1 cellular context compared by ENCODE assay signal in genomic region chr10:4946349-4946717, GRCh38.
TF ChIP-seq lines count a peak whose summit lies in the region.

No MANE protein-coding gene starts in this region.

TF ChIP-seq in GM23338, 12 proteins besides CTCF, POLR2A, EP300 and RAD21:
- TF ChIP-seq REST (IDR thresholded peaks at IDR 0.05; ENCODE audit: unreplicated experiment) (no peak), CREB1 (CRISPR knock-in tag; IDR thresholded peaks at IDR 0.05; ENCODE audit: low read depth) (no peak), POLR2AphosphoS5 (IDR thresholded peaks at IDR 0.05; ENCODE audit: low read depth) (no peak), JUNB (IDR thresholded peaks at IDR 0.05; ENCODE audit: unreplicated experiment) (no peak), ZNF114 (CRISPR knock-in tag; IDR thresholded peaks at IDR 0.05) (no peak), STAT1 (IDR thresholded peaks at IDR 0.05; ENCODE audit: unreplicated experiment) (no peak), ZNF331 (CRISPR knock-in tag; IDR thresholded peaks at IDR 0.05; ENCODE audit: low read depth) (no peak), EZH2 (IDR thresholded peaks at IDR 0.05; ENCODE audit: low read depth, unreplicated experiment) (no peak), ETS1 (IDR thresholded peaks at IDR 0.05) (no peak), EZH2phosphoT487 (IDR thresholded peaks at IDR 0.05; ENCODE audit: unreplicated experiment) (no peak), NANOG (IDR thresholded peaks at IDR 0.05; ENCODE audit: borderline replicate concordance) (no peak)
- TF ChIP-seq, protein P1, sequence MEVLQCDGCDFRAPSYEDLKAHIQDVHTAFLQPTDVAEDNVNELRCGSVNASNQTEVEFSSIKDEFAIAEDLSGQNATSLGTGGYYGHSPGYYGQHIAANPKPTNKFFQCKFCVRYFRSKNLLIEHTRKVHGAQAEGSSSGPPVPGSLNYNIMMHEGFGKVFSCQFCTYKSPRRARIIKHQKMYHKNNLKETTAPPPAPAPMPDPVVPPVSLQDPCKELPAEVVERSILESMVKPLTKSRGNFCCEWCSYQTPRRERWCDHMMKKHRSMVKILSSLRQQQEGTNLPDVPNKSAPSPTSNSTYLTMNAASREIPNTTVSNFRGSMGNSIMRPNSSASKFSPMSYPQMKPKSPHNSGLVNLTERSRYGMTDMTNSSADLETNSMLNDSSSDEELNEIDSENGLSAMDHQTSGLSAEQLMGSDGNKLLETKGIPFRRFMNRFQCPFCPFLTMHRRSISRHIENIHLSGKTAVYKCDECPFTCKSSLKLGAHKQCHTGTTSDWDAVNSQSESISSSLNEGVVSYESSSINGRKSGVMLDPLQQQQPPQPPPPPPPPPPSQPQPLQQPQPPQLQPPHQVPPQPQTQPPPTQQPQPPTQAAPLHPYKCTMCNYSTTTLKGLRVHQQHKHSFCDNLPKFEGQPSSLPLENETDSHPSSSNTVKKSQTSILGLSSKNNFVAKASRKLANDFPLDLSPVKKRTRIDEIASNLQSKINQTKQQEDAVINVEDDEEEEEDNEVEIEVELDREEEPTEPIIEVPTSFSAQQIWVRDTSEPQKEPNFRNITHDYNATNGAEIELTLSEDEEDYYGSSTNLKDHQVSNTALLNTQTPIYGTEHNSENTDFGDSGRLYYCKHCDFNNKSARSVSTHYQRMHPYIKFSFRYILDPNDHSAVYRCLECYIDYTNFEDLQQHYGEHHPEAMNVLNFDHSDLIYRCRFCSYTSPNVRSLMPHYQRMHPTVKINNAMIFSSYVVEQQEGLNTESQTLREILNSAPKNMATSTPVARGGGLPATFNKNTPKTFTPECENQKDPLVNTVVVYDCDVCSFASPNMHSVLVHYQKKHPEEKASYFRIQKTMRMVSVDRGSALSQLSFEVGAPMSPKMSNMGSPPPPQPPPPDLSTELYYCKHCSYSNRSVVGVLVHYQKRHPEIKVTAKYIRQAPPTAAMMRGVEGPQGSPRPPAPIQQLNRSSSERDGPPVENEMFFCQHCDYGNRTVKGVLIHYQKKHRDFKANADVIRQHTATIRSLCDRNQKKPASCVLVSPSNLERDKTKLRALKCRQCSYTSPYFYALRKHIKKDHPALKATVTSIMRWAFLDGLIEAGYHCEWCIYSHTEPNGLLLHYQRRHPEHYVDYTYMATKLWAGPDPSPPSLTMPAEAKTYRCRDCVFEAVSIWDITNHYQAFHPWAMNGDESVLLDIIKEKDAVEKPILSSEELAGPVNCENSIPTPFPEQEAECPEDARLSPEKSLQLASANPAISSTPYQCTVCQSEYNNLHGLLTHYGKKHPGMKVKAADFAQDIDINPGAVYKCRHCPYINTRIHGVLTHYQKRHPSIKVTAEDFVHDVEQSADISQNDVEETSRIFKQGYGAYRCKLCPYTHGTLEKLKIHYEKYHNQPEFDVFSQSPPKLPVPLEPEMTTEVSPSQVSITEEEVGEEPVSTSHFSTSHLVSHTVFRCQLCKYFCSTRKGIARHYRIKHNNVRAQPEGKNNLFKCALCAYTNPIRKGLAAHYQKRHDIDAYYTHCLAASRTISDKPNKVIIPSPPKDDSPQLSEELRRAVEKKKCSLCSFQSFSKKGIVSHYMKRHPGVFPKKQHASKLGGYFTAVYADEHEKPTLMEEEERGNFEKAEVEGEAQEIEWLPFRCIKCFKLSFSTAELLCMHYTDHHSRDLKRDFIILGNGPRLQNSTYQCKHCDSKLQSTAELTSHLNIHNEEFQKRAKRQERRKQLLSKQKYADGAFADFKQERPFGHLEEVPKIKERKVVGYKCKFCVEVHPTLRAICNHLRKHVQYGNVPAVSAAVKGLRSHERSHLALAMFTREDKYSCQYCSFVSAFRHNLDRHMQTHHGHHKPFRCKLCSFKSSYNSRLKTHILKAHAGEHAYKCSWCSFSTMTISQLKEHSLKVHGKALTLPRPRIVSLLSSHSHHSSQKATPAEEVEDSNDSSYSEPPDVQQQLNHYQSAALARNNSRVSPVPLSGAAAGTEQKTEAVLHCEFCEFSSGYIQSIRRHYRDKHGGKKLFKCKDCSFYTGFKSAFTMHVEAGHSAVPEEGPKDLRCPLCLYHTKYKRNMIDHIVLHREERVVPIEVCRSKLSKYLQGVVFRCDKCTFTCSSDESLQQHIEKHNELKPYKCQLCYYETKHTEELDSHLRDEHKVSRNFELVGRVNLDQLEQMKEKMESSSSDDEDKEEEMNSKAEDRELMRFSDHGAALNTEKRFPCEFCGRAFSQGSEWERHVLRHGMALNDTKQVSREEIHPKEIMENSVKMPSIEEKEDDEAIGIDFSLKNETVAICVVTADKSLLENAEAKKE (CRISPR knock-in tag; IDR thresholded peaks at IDR 0.05), result no peak
